ENCODE assay signal across 16 cellular contexts in the genomic region with DNA sequence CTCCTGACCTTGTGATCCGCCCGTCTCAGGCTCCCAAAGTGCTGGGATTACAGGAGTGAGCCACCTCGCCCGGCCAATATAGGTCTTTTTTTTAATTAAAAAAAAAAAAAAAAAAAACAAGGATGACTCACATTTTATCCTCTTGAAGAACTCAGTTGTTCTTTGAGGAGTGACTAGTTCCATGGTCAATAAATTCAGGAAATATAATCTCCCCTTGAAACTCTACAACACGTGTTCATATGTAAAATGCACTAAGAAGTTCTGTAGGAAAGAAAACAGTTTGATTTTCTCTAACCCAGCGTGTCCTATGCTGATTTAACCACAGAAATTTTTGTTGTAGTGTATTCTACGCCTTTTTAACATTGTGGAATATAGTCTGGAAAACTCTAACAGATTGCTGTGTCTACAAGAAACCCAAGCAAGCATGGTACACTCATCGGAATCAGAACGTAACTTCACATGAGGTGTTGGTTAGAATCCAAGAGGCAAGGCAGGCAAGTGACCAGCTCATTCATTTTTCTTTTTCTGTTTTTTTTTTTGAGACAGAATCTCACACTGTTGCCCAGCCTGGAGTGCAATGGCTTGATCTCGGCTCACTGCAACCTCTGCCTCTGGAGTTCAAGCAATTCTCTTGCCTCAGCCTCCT.
DNase-seq lines count a peak whose midpoint lies in the region; ATAC-seq and TF ChIP-seq lines count a peak whose summit lies in the region.
"Had no signal": no experiment of that assay in that cellular context is flagged by ENCODE, and none has a peak within 500 bp of the region (broad histone marks: within the 10 kb centered on the region; RNA-seq: fewer than 3 reads in every experiment).

No MANE protein-coding gene starts in this region.

- H3K79me2 ChIP-seq in GM23338 (replicated peaks; ENCODE audit: insufficient read depth) (no peaks in the 10 kb centered on the region), fibroblast of lung (ENCODE audit: control insufficient read depth, insufficient read depth, low read length) (no peaks in the 10 kb centered on the region)
- H3K79me2 ChIP-seq: parathyroid adenoma had no signal

- H3K9me3 ChIP-seq in RWPE2 (ENCODE audit: severe bottlenecking) (no peaks in the 10 kb centered on the region), fibroblast of lung (ENCODE audit: control insufficient read depth, insufficient read depth, low read depth, low read length) (no peaks in the 10 kb centered on the region), skeletal muscle satellite cell (replicated peaks; ENCODE audit: low read length) (no peaks in the 10 kb centered on the region)
- H3K9me3 ChIP-seq: gastrocnemius medialis, SJSA1, tibial artery had no signal

- H3K36me3 Mint-ChIP-seq in GM23338 (ENCODE audit: low read depth): no peaks in the 10 kb centered on the region

- TF ChIP-seq CTCF in GM23338 (conservative IDR thresholded peaks at IDR 0.05; ENCODE audit: low read depth in 2 of 2) (no peak), RWPE2 (IDR thresholded peaks at IDR 0.05; ENCODE audit: poor library complexity, severe bottlenecking) (no peak), fibroblast of lung (conservative IDR thresholded peaks at IDR 0.05 in 1 of 2, IDR thresholded peaks at IDR 0.05 in 1 of 2; ENCODE audit: low read depth in 1 of 2, low read length in 2 of 2) (no peak)

- H3K4me1 Mint-ChIP-seq in GM23338: peaks cover 3% of the 10 kb centered on the region; the same call in 2 of the 3 replicates
- H3K4me1 Mint-ChIP-seq: activated CD4-positive, alpha-beta T cell treated with anti-CD3 and anti-CD28 coated beads for 36 hours had no signal

- no peak for ATAC-seq in GM23338
- ATAC-seq in RWPE2 (ENCODE audit: low read depth): no peak
- ATAC-seq: activated CD4-positive, alpha-beta T cell treated with anti-CD3 and anti-CD28 coated beads for 36 hours; gastrocnemius medialis had no signal

- H3K4me3 ChIP-seq in GM23338: no peak overlapping the region
- H3K4me3 ChIP-seq in RWPE2 (ENCODE audit: severe bottlenecking): no peak overlapping the region
- H3K4me3 ChIP-seq in fibroblast of lung (replicated peaks in 1 of 4; ENCODE audit: control extremely low read depth in 1 of 4, insufficient read depth in 1 of 4, low read depth in 3 of 4, low read length in 4 of 4): no peak overlapping the region
- H3K4me3 ChIP-seq in skeletal muscle satellite cell (ENCODE audit: low read length): peak overlapping the region; percentile 33
- H3K4me3 ChIP-seq: gastrocnemius medialis, SJSA1, skin epidermis, tibial artery had no signal

- no peaks in the 10 kb centered on the region for H3K27me3 ChIP-seq in GM23338 (ENCODE audit: insufficient read depth)
- no peaks in the 10 kb centered on the region for H3K27me3 ChIP-seq in RWPE2 (ENCODE audit: insufficient read depth, poor library complexity, severe bottlenecking)
- no peaks in the 10 kb centered on the region for H3K27me3 ChIP-seq in fibroblast of lung (ENCODE audit: control insufficient read depth, insufficient read depth, low read length)
- no peaks in the 10 kb centered on the region for H3K27me3 ChIP-seq in skeletal muscle satellite cell (ENCODE audit: control insufficient read depth, insufficient read depth, low read length)
- H3K27me3 ChIP-seq: gastrocnemius medialis, SJSA1, tibial artery had no signal

- DNase-seq in GM23338 (ENCODE audit: low spot score) (no peak), RWPE2 (ENCODE audit: low spot score) (peak; percentile 12), fibroblast of lung (ENCODE audit: low read depth in 2 of 2) (peak; percentile 43 to 75), superior temporal gyrus (ENCODE audit: extremely low spot score) (no peak), NCI-H2029 treated with DMSO at 0.1 percent for 48 hours (lab: John Stamatoyannopoulos, UW) (no peak)
- DNase-seq in stimulated activated CD4-positive, alpha-beta T cell treated with anti-CD3 and anti-CD28 coated beads, Interleukin-4, amount 100 ng/mL, for 1 hour: no peak
- DNase-seq: activated CD4-positive, alpha-beta T cell treated with anti-CD3 and anti-CD28 coated beads for 36 hours; DMS 273 treated with DMSO at 0.1 percent for 48 hours; gastrocnemius medialis; NCI-H1694; T-helper 9 cell; tibial artery had no signal

- no peaks in the 10 kb centered on the region for H3F3A ChIP-seq in GM23338 (replicated peaks; ENCODE audit: low read depth)

- H3K9me3 Mint-ChIP-seq in GM23338: no peaks in the 10 kb centered on the region

- no peaks in the 10 kb centered on the region for H3K36me3 ChIP-seq in GM23338 (ENCODE audit: insufficient read depth)
- no peaks in the 10 kb centered on the region for H3K36me3 ChIP-seq in RWPE2 (ENCODE audit: low read depth)
- H3K36me3 ChIP-seq in fibroblast of lung (ENCODE audit: control insufficient read depth, insufficient read depth, low read length): no peaks in the 10 kb centered on the region
- no peaks in the 10 kb centered on the region for H3K36me3 ChIP-seq in skeletal muscle satellite cell (ENCODE audit: insufficient read depth, low read length)
- H3K36me3 ChIP-seq: gastrocnemius medialis, SJSA1, tibial artery had no signal

- H3K4me2 ChIP-seq in GM23338: no peak overlapping the region
- H3K4me2 ChIP-seq in fibroblast of lung (ENCODE audit: extremely low read depth, insufficient read depth, low read length): no peak overlapping the region
- H3K4me2 ChIP-seq in skeletal muscle satellite cell (ENCODE audit: low read length): peak overlapping the region; percentile 79

- H2AFZ ChIP-seq in GM23338 (peak overlapping the region; percentile 9; the same call in 1 of the 2 replicates), fibroblast of lung (ENCODE audit: low read length) (no peak overlapping the region)
- H2AFZ ChIP-seq: parathyroid adenoma had no signal

- H3K9ac ChIP-seq in fibroblast of lung (ENCODE audit: insufficient read depth, low read length): no peak overlapping the region
- H3K9ac ChIP-seq in skeletal muscle satellite cell (ENCODE audit: low read depth, low read length): peak overlapping the region; percentile 51
- H3K9ac ChIP-seq: parathyroid adenoma had no signal

- H3K4me1 ChIP-seq in GM23338 (ENCODE audit: insufficient read depth) (peaks cover under 1% of the 10 kb centered on the region), RWPE2 (ENCODE audit: insufficient read depth, poor library complexity, severe bottlenecking) (no peaks in the 10 kb centered on the region), fibroblast of lung (ENCODE audit: control insufficient read depth, extremely low read depth, insufficient read depth, low read length) (no peaks in the 10 kb centered on the region), skeletal muscle satellite cell (ENCODE audit: control insufficient read depth, insufficient read depth, low read length) (peaks cover 13% of the 10 kb centered on the region)
- H3K4me1 ChIP-seq: gastrocnemius medialis, SJSA1 had no signal

- H3K9me2 ChIP-seq in GM23338 (ENCODE audit: insufficient read depth): no peaks in the 10 kb centered on the region

- H3K4me3 Mint-ChIP-seq in GM23338: no peak overlapping the region
- H3K4me3 Mint-ChIP-seq: activated CD4-positive, alpha-beta T cell treated with anti-CD3 and anti-CD28 coated beads for 36 hours had no signal

- no peak overlapping the region for H3K27ac Mint-ChIP-seq in GM23338
- H3K27ac Mint-ChIP-seq: activated CD4-positive, alpha-beta T cell treated with anti-CD3 and anti-CD28 coated beads for 36 hours had no signal

- H3K27ac ChIP-seq in GM23338 (ENCODE audit: low read depth): no peak overlapping the region
- H3K27ac ChIP-seq in RWPE2 (ENCODE audit: poor library complexity, severe bottlenecking): no peak overlapping the region
- no peak overlapping the region for H3K27ac ChIP-seq in fibroblast of lung (ENCODE audit: insufficient read depth, low read length)
- H3K27ac ChIP-seq: gastrocnemius medialis, parathyroid adenoma, SJSA1, skin epidermis, tibial artery had no signal

- H4K20me1 ChIP-seq in GM23338 (replicated peaks; ENCODE audit: insufficient read depth) (no peaks in the 10 kb centered on the region), fibroblast of lung (ENCODE audit: control insufficient read depth, extremely low read depth, insufficient read depth, low read length) (no peaks in the 10 kb centered on the region)

- no peaks in the 10 kb centered on the region for H3K27me3 Mint-ChIP-seq in GM23338 (ENCODE audit: insufficient read depth, low read depth, poor library complexity)
- H3K27me3 Mint-ChIP-seq: activated CD4-positive, alpha-beta T cell treated with anti-CD3 and anti-CD28 coated beads for 36 hours had no signal

Comparison
In these comparisons a context has a peak if more than half of its experiments do, and no peak if none do; other contexts are left out.
1. DNase-seq: peak in RWPE2 (single experiment) and fibroblast of lung (2 of 2); none in GM23338 (single experiment), stimulated activated CD4-positive, alpha-beta T cell treated with anti-CD3 and anti-CD28 coated beads, Interleukin-4, amount 100 ng/mL, for 1 hour (single experiment), superior temporal gyrus (single experiment) and NCI-H2029 treated with DMSO at 0.1 percent for 48 hours (single experiment).